ENCODE assay signal across 20 cellular contexts in the genomic region with DNA sequence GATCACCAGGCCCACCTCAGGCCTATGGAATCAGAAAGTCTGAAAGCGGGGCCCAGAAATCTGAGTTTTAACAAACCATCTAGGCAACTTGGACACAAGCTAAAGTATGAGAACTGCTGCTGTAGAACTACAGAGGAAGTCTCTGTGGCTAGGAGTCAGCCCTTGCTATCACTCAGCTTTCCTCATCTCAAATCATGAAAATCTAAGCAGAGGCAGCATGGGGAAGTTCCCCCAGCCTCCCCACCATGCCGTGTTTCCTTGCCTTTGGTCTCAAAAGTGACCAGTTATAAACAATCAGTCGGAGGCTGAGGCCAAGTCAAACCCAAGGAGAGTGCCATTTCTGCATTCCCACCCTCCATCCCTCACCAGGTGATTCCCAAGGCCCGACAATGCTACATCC.
DNase-seq lines count a peak whose midpoint lies in the region; ATAC-seq and TF ChIP-seq lines count a peak whose summit lies in the region.
"Had no signal": no experiment of that assay in that cellular context is flagged by ENCODE, and none has a peak within 500 bp of the region (broad histone marks: within the 10 kb centered on the region; RNA-seq: fewer than 3 reads in every experiment).

No MANE protein-coding gene starts in this region.

- H3K27me3 ChIP-seq in esophagus muscularis mucosa = no peaks in the 10 kb centered on the region
- H3K27me3 ChIP-seq: Peyer's patch, thyroid gland had no signal

- no peak for TF ChIP-seq EP300 in esophagus muscularis mucosa (IDR thresholded peaks at IDR 0.05)

- intact Hi-C loops in esophagus muscularis mucosa (cut with DNase I) (no loop called here), mucosa of descending colon (cut with DNase I, micrococcal nuclease) (no loop called here)

- ATAC-seq in GM21529 (IDR thresholded peaks at IDR 0.05; ENCODE audit: unreplicated experiment) (peak; percentile 74), mucosa of descending colon (no peak)
- ATAC-seq: activated naive CD8-positive, alpha-beta T cell treated with anti-CD3 and anti-CD28 coated beads, Interleukin-2, amount 50 U/mL, for 24 hours; effector memory CD8-positive, alpha-beta T cell had no signal

- H3K4me1 ChIP-seq in esophagus muscularis mucosa (no peaks in the 10 kb centered on the region), mucosa of descending colon (ENCODE audit: low read depth) (no peaks in the 10 kb centered on the region)
- H3K4me1 ChIP-seq: Peyer's patch, thyroid gland had no signal

- H3K9me3 ChIP-seq in esophagus muscularis mucosa = peaks cover 0 to 5% (median 2%) of the 10 kb centered on the region in 4 donors
- H3K9me3 ChIP-seq in mucosa of descending colon = peaks cover 4% of the 10 kb centered on the region
- H3K9me3 ChIP-seq: Peyer's patch, thyroid gland had no signal

- H3K27ac ChIP-seq in esophagus muscularis mucosa (replicated peaks in 1 of 4) = no peak overlapping the region
- H3K27ac ChIP-seq: Peyer's patch, thyroid gland had no signal

- H3K36me3 ChIP-seq in esophagus muscularis mucosa = no peaks in the 10 kb centered on the region
- no peaks in the 10 kb centered on the region for H3K36me3 ChIP-seq in mucosa of descending colon (ENCODE audit: low read depth)
- H3K36me3 ChIP-seq: Peyer's patch, thyroid gland had no signal

- WGBS in esophagus muscularis mucosa = 66% methylated on average over 4 of the region's 4 CpGs

- DNase-seq in GM12865 (ENCODE audit: low read depth) = peak; percentile 39
- DNase-seq in KG1 (lab: John Stamatoyannopoulos, UW) = peak; percentile 28
- DNase-seq in esophagus muscularis mucosa (ENCODE audit: extremely low spot score) = peak; percentile 80
- no peak for DNase-seq in NCI-H2029 treated with DMSO at 0.1 percent for 48 hours (lab: John Stamatoyannopoulos, UW)
- no peak for DNase-seq in mucosa of descending colon
- no peak for DNase-seq in NCI-H1092 (lab: John Stamatoyannopoulos, UW)
- DNase-seq: activated naive CD8-positive, alpha-beta T cell treated with anti-CD3 and anti-CD28 coated beads, Interleukin-2, amount 50 U/mL, for 24 hours; activated T-cell treated with anti-CD3 and anti-CD28 coated beads, Interleukin-2, amount 50 U/mL, for 48 hours; CD8-positive, alpha-beta memory T cell; effector memory CD8-positive, alpha-beta T cell; H7; NCI-H1694 treated with DMSO at 0.1 percent for 48 hours; NCI-H345; NCI-H82; Peyer's patch; posterior cingulate gyrus; stimulated activated naive CD4-positive, alpha-beta T cell; T-helper 2 cell; thyroid gland had no signal

- no peak for TF ChIP-seq POLR2A in esophagus muscularis mucosa (IDR thresholded peaks at IDR 0.05; ENCODE audit: low read depth)

- H3K4me3 ChIP-seq in GM12865 (ENCODE audit: low read depth, low read length) = no peak overlapping the region
- no peak overlapping the region for H3K4me3 ChIP-seq in esophagus muscularis mucosa
- H3K4me3 ChIP-seq in mucosa of descending colon = no peak overlapping the region
- H3K4me3 ChIP-seq: Peyer's patch, thyroid gland had no signal

- TF ChIP-seq CTCF in GM12865 (IDR thresholded peaks at IDR 0.05; ENCODE audit: insufficient read depth, low read depth, low read length, missing control alignments) = no peak
- TF ChIP-seq CTCF in esophagus muscularis mucosa (IDR thresholded peaks at IDR 0.05) = no peak
- TF ChIP-seq CTCF in mucosa of descending colon (IDR thresholded peaks at IDR 0.05) = no peak

Comparison
In these comparisons a context has a peak if more than half of its experiments do, and no peak if none do; other contexts are left out.
1. DNase-seq: peak in GM12865 (single experiment), KG1 (single experiment) and esophagus muscularis mucosa (single experiment); none in NCI-H2029 treated with DMSO at 0.1 percent for 48 hours (single experiment), mucosa of descending colon (0 of 3) and NCI-H1092 (single experiment).